ENCODE assay signal across 8 cellular contexts in the genomic region with DNA sequence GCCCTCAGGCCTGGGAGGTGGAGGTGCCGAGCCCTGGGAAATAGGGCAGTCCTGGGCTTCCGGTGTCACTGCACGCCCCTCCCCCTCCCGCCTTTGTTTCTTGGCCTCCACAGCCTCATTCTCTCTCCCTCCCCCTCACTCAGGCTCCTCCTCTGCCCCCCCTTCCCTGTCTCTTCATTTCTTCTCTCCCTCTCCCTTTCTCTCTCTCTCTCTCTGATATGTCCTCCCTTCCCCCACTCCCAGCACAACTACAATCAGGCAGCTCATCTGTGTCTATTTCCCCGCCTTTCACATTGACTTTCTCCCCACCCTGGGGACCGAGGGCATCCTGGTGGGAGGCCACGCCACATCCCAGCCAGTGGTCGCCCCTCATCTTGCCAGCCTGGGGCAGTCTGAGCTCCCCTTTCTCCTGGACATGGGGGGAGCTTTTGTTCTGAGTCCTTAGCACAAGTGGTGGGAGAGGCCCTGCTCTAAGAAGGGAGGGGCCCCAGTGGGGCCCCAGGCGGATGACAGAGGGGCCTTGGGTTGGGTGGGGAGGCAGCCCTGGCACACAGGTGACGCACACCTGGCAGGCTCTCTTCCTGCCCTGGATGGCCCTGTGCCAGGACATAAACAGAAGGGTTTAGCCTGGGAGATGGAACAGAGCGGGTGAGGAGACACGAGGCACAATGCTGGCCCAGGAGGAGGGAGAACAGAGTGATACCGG. TPM values are rescaled to one million over a fixed set of nuclear protein-coding genes. Genes with fewer than 3 reads are reported as not detected.
DNase-seq lines count a peak whose midpoint lies in the region; ATAC-seq, FAIRE-seq and TF ChIP-seq lines count a peak whose summit lies in the region.

No MANE protein-coding gene starts in this region.

- no peaks in the 10 kb centered on the region for H3K27me3 ChIP-seq in H1 (replicated peaks in 1 of 4; ENCODE audit: control insufficient read depth in 3 of 4, extremely low read depth in 1 of 4, insufficient read depth in 3 of 4, low read length in 3 of 4)

- peaks cover 0 to 1% (median 0%) of the 10 kb centered on the region in 4 experiments; a peak in 1 of 8 replicates for H3K36me3 ChIP-seq in H1 (ENCODE audit: control insufficient read depth in 2 of 4, insufficient read depth in 4 of 4, low read length in 3 of 4)

- H2BK20ac ChIP-seq in H1 (ENCODE audit: low read length): peak overlapping the region; percentile 96

- H3K4me3 ChIP-seq in H1 (ENCODE audit: extremely low read depth in 1 of 4, insufficient read depth in 2 of 4, low read depth in 3 of 4, low read length in 4 of 4): no peak overlapping the region

- H3K9me3 ChIP-seq in H1 (ENCODE audit: insufficient read depth in 2 of 2, low read depth in 1 of 2, low read length in 1 of 2): no peaks in the 10 kb centered on the region; a peak in 1 of 4 replicates

- H3K56ac ChIP-seq in H1 (replicated peaks; ENCODE audit: insufficient read length, low read depth, low read length): peak overlapping the region; percentile 70

- H3K4me3 Mint-ChIP-seq in nephron: peak overlapping the region in 2 of 3 experiments; percentile 10 to 31

- H2BK120ac ChIP-seq in H1 (replicated peaks; ENCODE audit: low read depth, low read length): peak overlapping the region; percentile 86

- H4K8ac ChIP-seq in H1 (ENCODE audit: extremely low read depth, insufficient read depth, low read length): peak overlapping the region; percentile 22; the same call in 1 of the 2 replicates

- no peak for FAIRE-seq in H1 (lab: Jason Lieb, UNC)

- peaks cover 3% of the 10 kb centered on the region for H3K27me3 Mint-ChIP-seq in nephron (ENCODE audit: low read depth)

- H3K23ac ChIP-seq in H1 (ENCODE audit: insufficient read length): no peak overlapping the region

- H3K27ac Mint-ChIP-seq in nephron: peak overlapping the region; percentile 87 to 96 (median 91)

- H3K79me2 ChIP-seq in H1 (ENCODE audit: control insufficient read depth in 1 of 2, insufficient read depth in 2 of 2, low read length in 2 of 2): peaks cover 0 to 2% of the 10 kb centered on the region in 2 experiments; a peak in 2 of 4 replicates

- H3K23me2 ChIP-seq in H1 (ENCODE audit: low read depth, low read length): no peaks in the 10 kb centered on the region

- WGBS in H1 (ENCODE audit: extremely low coverage in 1 of 2, insufficient coverage in 1 of 2, insufficient read length in 1 of 2, insufficient replicate concordance in 2 of 2, low coverage in 1 of 2, low lambda C conversion rate in 2 of 2, missing lambda C conversion rate in 1 of 2), 2 experiments: 55% methylated on average over 11 of the region's 13 CpGs; no CpG with 5 or more reads in 1 of the 2 experiments

- H3K18ac ChIP-seq in H1 (ENCODE audit: extremely low read depth, low read length): peak overlapping the region; percentile 95

- peak overlapping the region; percentile 87 for H2BK5ac ChIP-seq in H1 (ENCODE audit: low read depth, low read length)

- no peak overlapping the region for H3K14ac ChIP-seq in H1 (ENCODE audit: insufficient read length)

- TF ChIP-seq EP300 in H1 (IDR thresholded peaks at IDR 0.05; ENCODE audit: borderline replicate concordance in 1 of 2, low read depth in 2 of 2, low read length in 2 of 2): no peak

- peak overlapping the region; percentile 99 for H2BK15ac ChIP-seq in H1 (ENCODE audit: low read length)

- H4K5ac ChIP-seq in H1 (ENCODE audit: insufficient read length, low read depth, low read length): peak overlapping the region; percentile 95

- H3K9me3 Mint-ChIP-seq in nephron: no peaks in the 10 kb centered on the region

- peaks cover 35% of the 10 kb centered on the region for H3K4me1 Mint-ChIP-seq in nephron

- ATAC-seq in HG03135 (IDR thresholded peaks at IDR 0.05; ENCODE audit: unreplicated experiment): no peak

- CTCF ChIA-PET in H1 (lab: Charles Lee; ENCODE audit: partially characterized antibody): interaction anchor here (0.6 to 1.5 kb wide), 6 partner anchors 13 to 174 kb away, joined by 3 to 8 read pairs (median 4); no protein-coding TSS in a partner anchor

- TF ChIP-seq POLR2A in H1 (IDR thresholded peaks at IDR 0.05; ENCODE audit: control extremely low read depth in 1 of 2, low read depth in 2 of 2, low read length in 2 of 2): no peak

- peak overlapping the region; percentile 99 for H4K91ac ChIP-seq in H1 (replicated peaks; ENCODE audit: insufficient read length, low read length)

- TF ChIP-seq CTCF in VCaP (conservative IDR thresholded peaks at IDR 0.05): no peak
- TF ChIP-seq CTCF in H1 (IDR thresholded peaks at IDR 0.05; ENCODE audit: control extremely low read depth in 1 of 3, insufficient read depth in 1 of 3, low read depth in 1 of 3, low read length in 3 of 3): no peak
- TF ChIP-seq CTCF in nephron (IDR thresholded peaks at IDR 0.05; ENCODE audit: unreplicated experiment in 3 of 3): no peak

- H2BK12ac ChIP-seq in H1 (ENCODE audit: low read depth, low read length): peak overlapping the region; percentile 98

- peak overlapping the region; percentile 91 for H3K4ac ChIP-seq in H1 (replicated peaks; ENCODE audit: insufficient read length, low read depth, low read length)

- no peak for TF ChIP-seq RAD21 in H1 (IDR thresholded peaks at IDR 0.05 in 1 of 2, conservative IDR thresholded peaks at IDR 0.05 in 1 of 2; ENCODE audit: low read depth in 2 of 2, low read length in 2 of 2)

- DNase-seq in activated T-cell treated with anti-CD3 and anti-CD28 coated beads for 1 hour (ENCODE audit: low read depth) (peak; percentile 11), activated T-cell treated with anti-CD3 and anti-CD28 coated beads for 4 hours (no peak), H1 (ENCODE audit: low read depth in 1 of 2, low spot score in 2 of 2) (peak; percentile 77 to 78), NOMO-1 (lab: John Stamatoyannopoulos, UW; ENCODE audit: unreplicated experiment in 2 of 2) (no peak), cerebellar cortex (ENCODE audit: low spot score) (no peak)

- H4K20me1 ChIP-seq in H1 (replicated peaks in 1 of 2; ENCODE audit: control insufficient read depth in 1 of 2, insufficient read depth in 2 of 2, low read length in 2 of 2): no peaks in the 10 kb centered on the region

- H3K4me1 ChIP-seq in H1 (replicated peaks in 1 of 4; ENCODE audit: control insufficient read depth in 3 of 4, insufficient read depth in 4 of 4, low read length in 3 of 4): peaks cover 8 to 55% (median 43%) of the 10 kb centered on the region in 4 experiments

- no peak overlapping the region for H2AFZ ChIP-seq in H1 (ENCODE audit: low read length)

- H3K9ac ChIP-seq in H1 (replicated peaks in 1 of 4; ENCODE audit: extremely low read depth in 1 of 4, low read depth in 3 of 4, low read length in 3 of 4): peak overlapping the region in 1 of 4 experiments; percentile 13; a peak in 1 of 7 replicates

- peak overlapping the region; percentile 41 to 50; a peak in 3 of 4 replicates for H3K4me2 ChIP-seq in H1 (ENCODE audit: insufficient read depth in 1 of 2, low read depth in 2 of 2, low read length in 2 of 2)

- peaks cover 3% of the 10 kb centered on the region for H3K36me3 Mint-ChIP-seq in nephron (ENCODE audit: low read depth)

- H3K27ac ChIP-seq in VCaP: peak overlapping the region; percentile 67
- peak overlapping the region; percentile 50; the same call in 1 of the 2 replicates for H3K27ac ChIP-seq in H1 (ENCODE audit: low read depth, low read length)

- H2AK5ac ChIP-seq in H1 (ENCODE audit: low read depth, low read length): peak overlapping the region; percentile 94

- peaks cover 8% of the 10 kb centered on the region; the same call in 1 of the 2 replicates for H3K79me1 ChIP-seq in H1 (ENCODE audit: low read depth, low read length)

- POLR2A ChIA-PET in H1 (lab: Charles Lee; ENCODE audit: partially characterized antibody): interaction anchor here (0.7 to 4.8 kb wide), 6 partner anchors 10 to 62 kb away, joined by 3 to 29 read pairs (median 4); partner anchors contain the start of gene ZNF710

TF ChIP-seq in H1, 55 proteins besides CTCF, POLR2A, EP300 and RAD21 (continues in another document):
- TF ChIP-seq GTF2F1 (IDR thresholded peaks at IDR 0.05; ENCODE audit: borderline replicate concordance, low read depth, low read length): no peak
- no peak for TF ChIP-seq MAFK (IDR thresholded peaks at IDR 0.05; ENCODE audit: low read depth, low read length)
- TF ChIP-seq SP1 (IDR thresholded peaks at IDR 0.05; ENCODE audit: low read depth, low read length): peak; percentile 54; the same call in 1 of the 2 replicates
- TF ChIP-seq ZNF274 (IDR thresholded peaks at IDR 0.05; ENCODE audit: borderline replicate concordance, extremely low read depth, low read length): no peak
- TF ChIP-seq YY1 (IDR thresholded peaks at IDR 0.05; ENCODE audit: low read depth, low read length): no peak
- no peak for TF ChIP-seq CHD1 (IDR thresholded peaks at IDR 0.05; ENCODE audit: low read depth, low read length)
- no peak for TF ChIP-seq CBX5 (IDR thresholded peaks at IDR 0.05; ENCODE audit: low read depth, low read length)
- TF ChIP-seq POLR2AphosphoS5 (IDR thresholded peaks at IDR 0.05; ENCODE audit: low read depth, low read length): no peak
- no peak for TF ChIP-seq RXRA (IDR thresholded peaks at IDR 0.05; ENCODE audit: insufficient read depth, low read depth, low read length)
- TF ChIP-seq TBP (IDR thresholded peaks at IDR 0.05; ENCODE audit: low read depth, low read length): no peak
- TF ChIP-seq TAF1 (IDR thresholded peaks at IDR 0.05; ENCODE audit: low read depth, low read length): no peak
- 0 out of 2 replicates have a peak, but pooled peaks have one; percentile 18 for TF ChIP-seq TCF12 (IDR thresholded peaks at IDR 0.05; ENCODE audit: low read depth, low read length)
- TF ChIP-seq SP4 (IDR thresholded peaks at IDR 0.05; ENCODE audit: low read length): no peak
- TF ChIP-seq NANOG (IDR thresholded peaks at IDR 0.05; ENCODE audit: insufficient read depth, low read depth, low read length, poor library complexity, severe bottlenecking): no peak
- no peak for TF ChIP-seq SUZ12 (IDR thresholded peaks at IDR 0.05; ENCODE audit: low read length)
- TF ChIP-seq SP2 (IDR thresholded peaks at IDR 0.05; ENCODE audit: low read length): no peak
- TF ChIP-seq SIN3A (conservative IDR thresholded peaks at IDR 0.05 in 1 of 2, IDR thresholded peaks at IDR 0.05 in 1 of 2; ENCODE audit: low read depth in 1 of 2, low read length in 2 of 2): no peak
- no peak for TF ChIP-seq SAP30 (IDR thresholded peaks at IDR 0.05; ENCODE audit: insufficient read depth, insufficient replicate concordance, low read length)
- TF ChIP-seq CREB1 (IDR thresholded peaks at IDR 0.05): no peak; the same call in 1 of the 2 replicates

RNA-seq across cellular contexts. Expression of gene IDH2, which starts 40.1 kb away (rescaled TPM):
- total RNA-seq in H1 (2021; fragmentation: NEBNext Ultra II Directional; extraction: Animal tissue kit (Norgen Biotek cat#: 25700)): 64.2 and 64.6 TPM in 2 replicates
- polyA plus RNA-seq in H1 (2011; rRNA removed): 79.7 and 84.6 TPM in 2 replicates
- 83.6 TPM for polyA plus RNA-seq in H1 (2011; cell fraction: cytosol; rRNA removed)
- polyA plus RNA-seq in H1 (2011; cell fraction: nucleus; rRNA removed): 83.9 TPM
- 57.0 to 99.4 TPM (median 81.5 TPM) in 4 replicates for polyA plus RNA-seq in H1 (2012, experiment 1 of 2)
- 63.6 TPM for polyA plus RNA-seq in H1 (2012, experiment 2 of 2)
- polyA plus RNA-seq in H1 (2013, experiment 1 of 2): 43.8 TPM
- polyA plus RNA-seq in H1 (2013, experiment 2 of 2): 40.8 TPM
- polyA minus RNA-seq in H1 (2011; rRNA and poly(A)+ RNA removed): 67.3 and 74.7 TPM in 2 replicates
- 43.6 TPM for polyA minus RNA-seq in H1 (2011; cell fraction: cytosol; rRNA and poly(A)+ RNA removed)
- polyA minus RNA-seq in H1 (2011; cell fraction: nucleus; rRNA and poly(A)+ RNA removed): 18.6 TPM

Comparison
In these comparisons a context has a peak if more than half of its experiments do, and no peak if none do; other contexts are left out.
1. DNase-seq: peak in activated T-cell treated with anti-CD3 and anti-CD28 coated beads for 1 hour (single experiment) and H1 (2 of 2); none in activated T-cell treated with anti-CD3 and anti-CD28 coated beads for 4 hours (single experiment), NOMO-1 (0 of 2) and cerebellar cortex (single experiment).